In the genomic region with DNA sequence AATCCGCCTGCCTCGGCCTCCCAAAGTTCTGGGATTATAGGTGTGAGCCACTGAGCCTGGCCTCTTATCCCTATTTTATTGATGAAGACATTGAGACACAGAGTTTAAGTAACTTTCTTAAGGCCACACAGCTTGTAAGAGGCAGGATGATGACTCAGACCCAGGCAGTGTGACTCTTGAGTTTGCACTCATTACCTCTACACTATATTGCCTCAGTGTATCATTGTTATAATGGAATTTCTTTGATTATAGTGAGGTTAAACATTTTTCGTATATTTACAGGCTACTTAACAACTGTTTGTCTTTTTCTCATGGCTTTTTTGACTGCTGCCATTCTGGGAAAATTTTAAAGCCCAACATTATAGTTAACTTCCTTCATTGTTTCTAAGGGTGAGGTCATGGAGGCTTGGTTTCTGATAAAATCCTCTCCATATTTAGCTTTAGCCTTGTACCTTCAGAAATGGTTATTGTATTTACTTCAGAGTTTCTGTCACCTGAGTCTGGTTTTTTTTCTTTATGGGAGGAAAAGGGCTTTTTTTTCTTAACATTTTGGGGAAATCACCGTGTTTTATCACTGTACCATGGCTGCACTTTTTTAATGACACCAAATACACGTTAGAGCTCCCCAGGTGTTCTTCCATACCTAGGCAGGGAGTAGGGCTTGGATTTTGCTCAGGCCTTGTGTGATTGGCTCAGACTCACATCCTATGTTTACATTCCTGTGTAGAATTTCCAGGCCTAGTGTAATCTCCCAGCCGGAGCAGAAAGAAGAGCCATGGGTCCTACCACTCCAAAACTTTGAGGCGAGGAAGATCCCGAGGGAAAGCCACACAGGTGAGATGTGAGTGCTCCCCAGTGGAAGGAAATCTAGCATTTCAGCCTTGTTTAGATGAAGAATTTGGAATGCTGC, we compare ENCODE assay signal across 13 cellular contexts. TPM values are rescaled to one million over a fixed set of nuclear protein-coding genes. Genes with fewer than 3 reads are reported as not detected.
DNase-seq lines count a peak whose midpoint lies in the region; ATAC-seq, FAIRE-seq and TF ChIP-seq lines count a peak whose summit lies in the region.
"Had no signal": no experiment of that assay in that cellular context is flagged by ENCODE, and none has a peak within 500 bp of the region (broad histone marks: within the 10 kb centered on the region; RNA-seq: fewer than 3 reads in every experiment).

No MANE protein-coding gene starts in this region.

- ATAC-seq in IMR-90 (ENCODE audit: low read depth) (peak; percentile 58; the same call in 1 of the 2 replicates), left lung (peak; percentile 79), HG02884 (IDR thresholded peaks at IDR 0.05; ENCODE audit: unreplicated experiment) (no peak), HG03095 (IDR thresholded peaks at IDR 0.05; ENCODE audit: unreplicated experiment) (no peak)

- no peak for FAIRE-seq in HTR-8/SVneo (lab: Jason Lieb, UNC)

- no peak overlapping the region for H4K91ac ChIP-seq in IMR-90 (ENCODE audit: insufficient read depth, low read depth, low read length)

- 0 out of 2 replicates have a peak overlapping the region, but pooled peaks have one; percentile 31 for H2AK5ac ChIP-seq in IMR-90 (ENCODE audit: low read depth, low read length)

- peaks cover 4% of the 10 kb centered on the region; the same call in 1 of the 2 replicates for H3K9me1 ChIP-seq in IMR-90 (ENCODE audit: insufficient read depth, low read length)

- H2BK5ac ChIP-seq in IMR-90 (ENCODE audit: low read depth, low read length, poor library complexity, severe bottlenecking), result no peak overlapping the region

- H3K9me3 ChIP-seq in IMR-90 (ENCODE audit: control insufficient read depth, insufficient read depth, low read length) (no peaks in the 10 kb centered on the region), left lung (no peaks in the 10 kb centered on the region), MM.1S (replicated peaks; ENCODE audit: insufficient read depth, low read length) (no peaks in the 10 kb centered on the region)
- H3K9me3 ChIP-seq: ascending aorta, esophagus muscularis mucosa, thoracic aorta had no signal

- H3K36me3 ChIP-seq in IMR-90 (ENCODE audit: control insufficient read depth, insufficient read depth, low read length), result no peaks in the 10 kb centered on the region
- H3K36me3 ChIP-seq in left lung, result no peaks in the 10 kb centered on the region
- H3K36me3 ChIP-seq in MM.1S (replicated peaks; ENCODE audit: insufficient read depth, low read length), result no peaks in the 10 kb centered on the region
- H3K36me3 ChIP-seq: thoracic aorta had no signal

- no peaks in the 10 kb centered on the region for H3K79me2 ChIP-seq in MM.1S (ENCODE audit: low read length)
- H3K79me2 ChIP-seq: parathyroid adenoma had no signal

- no peak overlapping the region for H2AK9ac ChIP-seq in IMR-90 (replicated peaks; ENCODE audit: low read depth, low read length, poor library complexity)

- TF ChIP-seq POLR2A in IMR-90 (IDR thresholded peaks at IDR 0.05; ENCODE audit: low read depth, low read length), result no peak

- no peaks in the 10 kb centered on the region for H3K9me2 ChIP-seq in MM.1S (replicated peaks; ENCODE audit: insufficient read depth, low read length)

- H3K4me1 ChIP-seq in IMR-90 (ENCODE audit: control insufficient read depth, insufficient read depth, low read length), result peaks cover 11% of the 10 kb centered on the region
- H3K4me1 ChIP-seq in left lung, result peaks cover 6 to 20% of the 10 kb centered on the region in 2 donors
- peaks cover 4% of the 10 kb centered on the region; the same call in 1 of the 2 replicates for H3K4me1 ChIP-seq in MM.1S (ENCODE audit: low read length)
- H3K4me1 ChIP-seq: parathyroid adenoma had no signal

- peak overlapping the region; percentile 6; the same call in 1 of the 2 replicates for H3K4ac ChIP-seq in IMR-90 (ENCODE audit: low read depth, low read length)

- no peak overlapping the region for H3K4me2 ChIP-seq in IMR-90 (ENCODE audit: low read depth, low read length)
- no peak overlapping the region for H3K4me2 ChIP-seq in MM.1S (ENCODE audit: low read depth, low read length)

- no peak overlapping the region for H2BK20ac ChIP-seq in IMR-90 (ENCODE audit: low read depth, low read length)

- no TSS peak for BruUV-seq in IMR-90 (replicated peaks; lab: Mats Ljungman, UMichigan)

- peak overlapping the region; percentile 2; the same call in 1 of the 3 replicates for H2BK15ac ChIP-seq in IMR-90 (ENCODE audit: low read depth, low read length)

- in situ Hi-C loops in IMR-90 (cut with MboI; ENCODE audit: low sequenced_read_pairs), result no loop called here

- 0 out of 2 replicates have a peak overlapping the region, but pooled peaks have one; percentile 8 for H3K14ac ChIP-seq in IMR-90 (replicated peaks; ENCODE audit: low read depth, low read length)

- no peak overlapping the region for H2AFZ ChIP-seq in IMR-90 (replicated peaks; ENCODE audit: low read length, poor library complexity)
- H2AFZ ChIP-seq in MM.1S (ENCODE audit: low read length), result no peak overlapping the region
- H2AFZ ChIP-seq: parathyroid adenoma had no signal

- intact Hi-C loops in IMR-90 (cut with micrococcal nuclease), result no loop called here
- intact Hi-C loops in left lung (cut with DNase I), result no loop called here

- TF ChIP-seq CTCF in IMR-90 (conservative IDR thresholded peaks at IDR 0.05; ENCODE audit: low read depth, low read length) (no peak), left lung (IDR thresholded peaks at IDR 0.05) (no peak), MM.1S (IDR thresholded peaks at IDR 0.05; ENCODE audit: low read length) (no peak)

- H4K5ac ChIP-seq in IMR-90 (ENCODE audit: low read depth, low read length), result 0 out of 2 replicates have a peak overlapping the region, but pooled peaks have one; percentile 12

- TF ChIP-seq RAD21 in IMR-90 (IDR thresholded peaks at IDR 0.05; ENCODE audit: low read length), result no peak

- H4K20me1 ChIP-seq in IMR-90 (ENCODE audit: insufficient read depth, low read length) (no peaks in the 10 kb centered on the region), MM.1S (ENCODE audit: insufficient read depth, low read length) (no peaks in the 10 kb centered on the region)

- no peak overlapping the region for H3K56ac ChIP-seq in IMR-90 (ENCODE audit: extremely low read depth, insufficient read depth, low read length)

- POLR2A ChIA-PET in IMR-90 (lab: Charles Lee; ENCODE audit: unreplicated experiment), result no interaction called here

- H2BK120ac ChIP-seq in IMR-90 (ENCODE audit: low read depth, low read length), result no peak overlapping the region; the same call in 1 of the 2 replicates

- H3K4me3 ChIP-seq in IMR-90 (ENCODE audit: insufficient read depth, low read depth, low read length) (no peak overlapping the region), left lung (no peak overlapping the region), MM.1S (ENCODE audit: low read length) (no peak overlapping the region)
- H3K4me3 ChIP-seq: ascending aorta, esophagus muscularis mucosa, thoracic aorta had no signal

- 0 out of 4 replicates have a peak, but pooled peaks cover 0 to 1% of the 10 kb centered on the region in 2 experiments for H3K79me1 ChIP-seq in IMR-90 (ENCODE audit: low read depth in 1 of 2, low read length in 2 of 2)

- peak; percentile 30 for DNase-seq in Daoy (ENCODE audit: low read depth)
- peak; percentile 81 for DNase-seq in IMR-90
- DNase-seq in astrocyte of the hippocampus (ENCODE audit: low read depth, low spot score), result peak; percentile 51
- no peak for DNase-seq in left lung
- no peak for DNase-seq in MM.1S
- no peak for DNase-seq in HTR-8/SVneo (ENCODE audit: insufficient read length, low spot score)
- DNase-seq: NCI-H345 had no signal

- no peak overlapping the region for H3K18ac ChIP-seq in IMR-90 (ENCODE audit: low read depth, low read length)

- H3K9ac ChIP-seq in IMR-90 (ENCODE audit: low read depth, low read length), result no peak overlapping the region
- no peak overlapping the region for H3K9ac ChIP-seq in MM.1S (ENCODE audit: low read length)
- H3K9ac ChIP-seq: parathyroid adenoma had no signal

- H3K27me3 ChIP-seq in IMR-90 (ENCODE audit: control insufficient read depth, insufficient read depth, low read length), result no peaks in the 10 kb centered on the region
- H3K27me3 ChIP-seq in left lung, result no peaks in the 10 kb centered on the region
- no peaks in the 10 kb centered on the region for H3K27me3 ChIP-seq in MM.1S (replicated peaks; ENCODE audit: insufficient read depth, low read length)
- H3K27me3 ChIP-seq: ascending aorta, esophagus muscularis mucosa had no signal

- H3K23ac ChIP-seq in IMR-90 (ENCODE audit: low read depth, low read length), result no peak overlapping the region

- dilution Hi-C loops in IMR-90 (cut with HindIII; ENCODE audit: low sequenced_read_pairs, unreplicated experiment), result no loop called here

- WGBS in IMR-90 (ENCODE audit: extremely low coverage in 2 of 2, insufficient read length in 1 of 2), 2 experiments, result no CpG with 5 or more reads among the region's 8 CpGs

- CTCF ChIA-PET in IMR-90 (lab: Yijun Ruan, JAX), result interaction anchor here (0.6 kb wide), 1 partner anchor 496 kb away, joined by 4 read pairs; no protein-coding TSS in a partner anchor

- peak overlapping the region in 1 of 2 experiments; percentile 7; a peak in 1 of 4 replicates for H4K8ac ChIP-seq in IMR-90 (ENCODE audit: low read depth in 2 of 2, low read length in 2 of 2)

- no peak overlapping the region for H3K27ac ChIP-seq in IMR-90 (ENCODE audit: insufficient read depth, low read length)
- H3K27ac ChIP-seq in left lung, result peak overlapping the region in 1 of 2 donors; percentile 19
- H3K27ac ChIP-seq in MM.1S (ENCODE audit: low read length), result no peak overlapping the region
- H3K27ac ChIP-seq: ascending aorta, esophagus muscularis mucosa, parathyroid adenoma, thoracic aorta had no signal

- no peaks in the 10 kb centered on the region for H3F3A ChIP-seq in MM.1S (ENCODE audit: insufficient read depth, low read length)

TF ChIP-seq in IMR-90, 13 proteins besides CTCF, POLR2A, EP300 and RAD21 (continues in another document):
- TF ChIP-seq MXI1 (IDR thresholded peaks at IDR 0.05; ENCODE audit: borderline replicate concordance, low read depth, low read length), result no peak

RNA-seq across cellular contexts. Expression of a gene that starts 6.3 kb away (rescaled TPM):
- total RNA-seq in Daoy (2014; rRNA removed; shearing (Covaris generic)), result 0.45 and 1.5 TPM in 2 replicates
- total RNA-seq in IMR-90 (2012; rRNA removed), result 1.1 TPM in 2 replicates
- 0.90 and 0.91 TPM in 2 replicates for polyA plus RNA-seq in IMR-90 (2012; rRNA removed)
- 0.42 and 0.88 TPM in 2 replicates for polyA plus RNA-seq in IMR-90 (2012; cell fraction: cytosol; rRNA removed)
- polyA plus RNA-seq in IMR-90 (2012; cell fraction: nucleus; rRNA removed; ENCODE audit: low replicate concordance), result 0.40 and 1.8 TPM in 2 replicates
- 1 to 10 TPM; 3.6 to 5.4 TPM for total RNA-seq in left lung

RNA-seq across cellular contexts. Expression of a gene that starts 29.7 kb away (rescaled TPM):
- total RNA-seq in Daoy (2014; rRNA removed; shearing (Covaris generic)), result 98.5 and 143 TPM in 2 replicates
- 207 and 246 TPM in 2 replicates for total RNA-seq in IMR-90 (2012; rRNA removed)
- 87.5 and 93.4 TPM in 2 replicates for polyA plus RNA-seq in IMR-90 (2012; rRNA removed)
- 9.1 and 14.9 TPM in 2 replicates for polyA plus RNA-seq in IMR-90 (2012; cell fraction: cytosol; rRNA removed)
- 41.3 and 240 TPM in 2 replicates for polyA plus RNA-seq in IMR-90 (2012; cell fraction: nucleus; rRNA removed; ENCODE audit: low replicate concordance)
- total RNA-seq in left lung, result 100 to 1,000 TPM; 257 to 296 TPM

Comparison
In these comparisons a context has a peak if more than half of its experiments do, and no peak if none do; other contexts are left out.
1. DNase-seq: peak in Daoy (single experiment), IMR-90 (single experiment) and astrocyte of the hippocampus (single experiment); none in left lung (0 of 2), MM.1S (single experiment) and HTR-8/SVneo (single experiment).
2. ATAC-seq: peak in IMR-90 (single experiment) and left lung (single experiment); none in HG02884 (single experiment) and HG03095 (single experiment).